Comparison of ENCODE assay signal across 14 cellular contexts in the genomic region with DNA sequence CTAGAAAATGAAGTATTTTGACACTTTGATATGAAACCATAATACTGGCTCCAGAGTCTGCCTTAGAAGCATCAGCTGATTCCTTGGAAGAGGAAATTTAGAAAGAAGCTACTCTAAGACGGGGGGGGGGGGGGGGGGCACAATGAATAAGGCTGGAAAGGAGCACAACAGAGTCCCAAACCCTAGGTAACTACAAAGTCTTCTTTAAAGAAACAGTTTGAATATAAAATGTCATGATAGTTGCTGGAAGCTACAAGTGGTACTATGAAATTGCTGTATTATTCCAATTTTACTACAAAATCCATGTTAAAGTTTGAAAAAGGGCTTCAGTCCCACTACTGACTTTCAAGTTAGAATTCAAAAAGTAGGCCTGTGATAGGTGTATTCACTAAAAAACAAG.
"Had no signal": no experiment of that assay in that cellular context is flagged by ENCODE, and none has a peak within 500 bp of the region (broad histone marks: within the 10 kb centered on the region; RNA-seq: fewer than 3 reads in every experiment).

No MANE protein-coding gene starts in this region.

- H3K4me3 ChIP-seq: adrenal gland, lower lobe of right lung, thoracic aorta had no signal

- H3K9me3 ChIP-seq: adrenal gland, lower lobe of right lung, thoracic aorta had no signal

- H3K36me3 ChIP-seq: adrenal gland, lower lobe of right lung, thoracic aorta had no signal

- H3K27me3 ChIP-seq: adrenal gland had no signal

- DNase-seq: activated CD4-positive, alpha-beta T cell treated with anti-CD3 and anti-CD28 coated beads, Interleukin-2, amount 50 U/mL, for 4 hours; activated CD4-positive, CD25-positive, alpha-beta regulatory T cell treated with anti-CD3 and anti-CD28 coated beads, Interleukin-2, amount 50 U/mL, for 72 hours; activated naive CD4-positive, alpha-beta T cell treated with anti-CD3 and anti-CD28 coated beads, Interleukin-2, amount 50 U/mL, for 16 hours; activated T-cell treated with anti-CD3 and anti-CD28 coated beads, Interleukin-2, amount 50 U/mL, for 1 hour; effector memory CD8-positive, alpha-beta T cell; erythroblast; kidney; lower lobe of right lung; nephron progenitor cell; stimulated activated CD4-positive, alpha-beta T cell treated with anti-CD3 and anti-CD28 coated beads, Interleukin-4, amount 100 ng/mL, for 1 hour; stimulated activated CD8-positive, alpha-beta memory T cell treated with anti-CD3 and anti-CD28 coated beads, Interleukin-4, amount 100 ng/mL, for 48 hours; stimulated activated naive CD8-positive, alpha-beta T cell treated with anti-CD3 and anti-CD28 coated beads, Interleukin-15, Interleukin-2, amounts not matched to agents 100 U/mL and 50 U/mL, for 24 hours had no signal

- H3K27ac ChIP-seq: thoracic aorta had no signal

- ATAC-seq: effector memory CD8-positive, alpha-beta T cell; stimulated activated naive CD8-positive, alpha-beta T cell treated with anti-CD3 and anti-CD28 coated beads, Interleukin-15, Interleukin-2, amounts not matched to agents 100 U/mL and 50 U/mL, for 24 hours had no signal
